23 cellular contexts compared by ENCODE assay signal in genomic region chr9:129218918-129219317, GRCh38.
"Had no signal": no experiment of that assay in that cellular context is flagged by ENCODE, and none has a peak within 500 bp of the region (broad histone marks: within the 10 kb centered on the region; RNA-seq: fewer than 3 reads in every experiment).

No MANE protein-coding gene starts in this region.

- FAIRE-seq: keratinocyte had no signal

- H3K27ac Mint-ChIP-seq: dendritic cell treated with granulocyte-macrophage colony-stimulating factor and Interleukin-4, amounts not matched to agents 40 ng/mL and 50 ng/mL, for 4 days; endodermal cell; stimulated activated memory B cell treated with anti-CD40 and anti-IgM and Interleukin-4, amounts not matched to agents 10 μg/mL and 1 μg/mL and 100 μg/mL, for 72 hours; stimulated activated naive CD8-positive, alpha-beta T cell treated with anti-CD3 and anti-CD28 coated beads, Interleukin-15, amount 100 ng/mL, for 72 hours had no signal

- H3K27ac ChIP-seq: colonic mucosa, epithelial cell of prostate, gastrocnemius medialis, left lung, prostate gland, right atrium auricular region, sigmoid colon, suprapubic skin, transverse colon, vagina had no signal

- H3K9me3 Mint-ChIP-seq: dendritic cell treated with granulocyte-macrophage colony-stimulating factor and Interleukin-4, amounts not matched to agents 40 ng/mL and 50 ng/mL, for 4 days; endodermal cell; naive thymus-derived CD8-positive, alpha-beta T cell; neural crest cell; stimulated activated memory B cell treated with anti-CD40 and anti-IgM and Interleukin-4, amounts not matched to agents 10 μg/mL and 1 μg/mL and 100 μg/mL, for 72 hours; stimulated activated naive CD8-positive, alpha-beta T cell treated with anti-CD3 and anti-CD28 coated beads, Interleukin-15, amount 100 ng/mL, for 72 hours had no signal

- H3K27me3 Mint-ChIP-seq: naive thymus-derived CD8-positive, alpha-beta T cell; stimulated activated naive CD8-positive, alpha-beta T cell treated with anti-CD3 and anti-CD28 coated beads, Interleukin-15, amount 100 ng/mL, for 72 hours had no signal

- DNase-seq: colonic mucosa; effector CD8-positive, alpha-beta T cell; endodermal cell; foreskin fibroblast; gastrocnemius medialis; head of caudate nucleus; naive thymus-derived CD8-positive, alpha-beta T cell; sigmoid colon; stimulated activated CD4-positive, alpha-beta T cell treated with anti-CD3 and anti-CD28 coated beads, Interleukin-2, amount 100 ng/mL, for 24 hours; stimulated activated CD4-positive, alpha-beta T cell treated with anti-CD3 and anti-CD28 coated beads, Interleukin-4, amount 100 ng/mL, for 24 hours; stimulated activated naive CD8-positive, alpha-beta T cell treated with anti-CD3 and anti-CD28 coated beads, Interleukin-15, amount 100 ng/mL, for 72 hours; transverse colon had no signal

- H3K36me3 Mint-ChIP-seq: stimulated activated memory B cell treated with anti-CD40 and anti-IgM and Interleukin-4, amounts not matched to agents 10 μg/mL and 1 μg/mL and 100 μg/mL, for 72 hours had no signal

- H3K4me1 ChIP-seq: colonic mucosa, gastrocnemius medialis, left lung, prostate gland, sigmoid colon, suprapubic skin, transverse colon had no signal

- ATAC-seq: esophagus mucosa; gastrocnemius medialis; left lung; naive thymus-derived CD8-positive, alpha-beta T cell; stimulated activated memory B cell treated with anti-CD40 and anti-IgM and Interleukin-4, amounts not matched to agents 10 μg/mL and 1 μg/mL and 100 μg/mL, for 72 hours; stimulated activated naive CD8-positive, alpha-beta T cell treated with anti-CD3 and anti-CD28 coated beads, Interleukin-15, amount 100 ng/mL, for 72 hours had no signal

- H3K36me3 ChIP-seq: colonic mucosa, gastrocnemius medialis, left lung, prostate gland, right atrium auricular region, sigmoid colon, suprapubic skin, transverse colon, vagina had no signal

- H3K27me3 ChIP-seq: colonic mucosa, gastrocnemius medialis, left lung, right atrium auricular region, sigmoid colon, suprapubic skin, transverse colon, vagina had no signal

- H3K4me3 Mint-ChIP-seq: dendritic cell treated with granulocyte-macrophage colony-stimulating factor and Interleukin-4, amounts not matched to agents 40 ng/mL and 50 ng/mL, for 4 days; endodermal cell; neural crest cell; stimulated activated memory B cell treated with anti-CD40 and anti-IgM and Interleukin-4, amounts not matched to agents 10 μg/mL and 1 μg/mL and 100 μg/mL, for 72 hours; stimulated activated naive CD8-positive, alpha-beta T cell treated with anti-CD3 and anti-CD28 coated beads, Interleukin-15, amount 100 ng/mL, for 72 hours had no signal

- H3K4me3 ChIP-seq: colonic mucosa, gastrocnemius medialis, left lung, prostate gland, right atrium auricular region, sigmoid colon, suprapubic skin, transverse colon, vagina had no signal

- H3K9me3 ChIP-seq: colonic mucosa, gastrocnemius medialis, left lung, prostate gland, right atrium auricular region, sigmoid colon, suprapubic skin, transverse colon, vagina had no signal
